ENCODE assay signal across 1 cellular context in the genomic region with DNA sequence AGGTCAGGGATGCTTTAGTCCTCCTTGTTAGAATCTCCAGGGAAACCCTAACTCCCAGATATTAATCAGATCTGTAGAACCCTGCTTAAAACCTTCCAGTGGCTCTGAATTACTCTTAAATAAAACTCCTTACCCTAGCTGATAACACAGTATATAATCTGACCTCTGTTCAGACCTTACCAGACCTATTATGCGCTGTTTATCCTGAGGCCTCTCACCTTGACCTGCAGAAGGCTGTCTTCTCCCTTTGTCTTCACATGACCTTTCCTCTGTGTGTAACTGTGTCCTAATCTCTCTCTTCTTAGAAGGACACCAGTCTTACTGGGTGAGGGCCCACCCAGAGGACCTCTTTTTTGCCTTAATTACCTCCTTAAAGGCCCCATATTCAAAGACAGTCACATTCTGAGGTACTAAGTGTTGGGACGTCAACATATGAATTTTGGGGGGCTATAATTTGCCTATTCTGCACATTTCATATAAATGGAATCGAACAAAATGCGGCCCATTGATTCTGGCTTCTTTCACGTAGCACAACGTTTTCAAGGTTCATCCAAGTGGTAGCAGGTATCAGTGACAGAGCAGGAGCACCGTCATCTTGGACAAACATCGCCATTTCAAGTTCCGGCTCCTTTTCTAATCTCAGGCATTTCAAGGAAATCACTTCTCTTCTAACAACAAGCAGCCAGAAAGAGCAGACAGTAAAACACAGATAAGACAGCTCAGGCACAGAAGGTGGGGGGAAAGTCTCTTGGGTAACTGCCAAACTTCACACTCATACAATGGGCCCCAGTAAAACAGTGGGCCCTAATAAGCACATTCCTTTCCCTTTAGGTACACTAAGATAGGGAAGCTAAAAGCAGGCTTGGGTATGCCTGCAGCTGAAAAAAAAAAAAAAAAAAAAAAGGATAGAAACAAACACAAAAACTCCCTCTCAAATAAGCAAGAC.
TF ChIP-seq lines count a peak whose summit lies in the region.

No MANE protein-coding gene starts in this region.

TF ChIP-seq in K562, 482 proteins besides CTCF, POLR2A, EP300 and RAD21 (continued from another document and continues in another):
- TF ChIP-seq, protein P1, sequence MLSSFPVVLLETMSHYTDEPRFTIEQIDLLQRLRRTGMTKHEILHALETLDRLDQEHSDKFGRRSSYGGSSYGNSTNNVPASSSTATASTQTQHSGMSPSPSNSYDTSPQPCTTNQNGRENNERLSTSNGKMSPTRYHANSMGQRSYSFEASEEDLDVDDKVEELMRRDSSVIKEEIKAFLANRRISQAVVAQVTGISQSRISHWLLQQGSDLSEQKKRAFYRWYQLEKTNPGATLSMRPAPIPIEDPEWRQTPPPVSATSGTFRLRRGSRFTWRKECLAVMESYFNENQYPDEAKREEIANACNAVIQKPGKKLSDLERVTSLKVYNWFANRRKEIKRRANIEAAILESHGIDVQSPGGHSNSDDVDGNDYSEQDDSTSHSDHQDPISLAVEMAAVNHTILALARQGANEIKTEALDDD (IDR thresholded peaks at IDR 0.05) = no peak
- TF ChIP-seq DMBX1 (CRISPR knock-in tag; IDR thresholded peaks at IDR 0.05; ENCODE audit: borderline replicate concordance) (peak; percentile 69), CBX5 (IDR thresholded peaks at IDR 0.05; ENCODE audit: borderline replicate concordance, low read depth) (no peak), ZNF764 (CRISPR knock-in tag; IDR thresholded peaks at IDR 0.05; ENCODE audit: low read depth) (no peak), TEAD1 (CRISPR knock-in tag; IDR thresholded peaks at IDR 0.05) (peak in 1 of 2 experiments; percentile 44; a peak in 1 of 4 replicates), ARID1B (IDR thresholded peaks at IDR 0.05) (peak; percentile 95), NBN (IDR thresholded peaks at IDR 0.05; ENCODE audit: low read depth) (0 out of 2 replicates have a peak, but pooled peaks have one; percentile 75), PURB (CRISPR knock-in tag; IDR thresholded peaks at IDR 0.05; ENCODE audit: low read depth) (no peak), ZNF785 (CRISPR knock-in tag; IDR thresholded peaks at IDR 0.05) (no peak), SP2 (IDR thresholded peaks at IDR 0.05; ENCODE audit: extremely low read depth, low read depth, low read length, poor library complexity, severe bottlenecking) (no peak), SRSF9 (IDR thresholded peaks at IDR 0.05; ENCODE audit: borderline replicate concordance, low read depth, low read length) (no peak), PTTG1 (tag; IDR thresholded peaks at IDR 0.05; ENCODE audit: low read depth) (peak; percentile 74; the same call in 1 of the 2 replicates), SMARCE1 (IDR thresholded peaks at IDR 0.05) (peak; percentile 89), MYNN (IDR thresholded peaks at IDR 0.05) (no peak), MYNN (CRISPR knock-in tag; IDR thresholded peaks at IDR 0.05) (no peak), RFX7 (CRISPR knock-in tag; IDR thresholded peaks at IDR 0.05) (no peak), SMARCC2 (IDR thresholded peaks at IDR 0.05; ENCODE audit: low read depth) (peak; percentile 32; the same call in 1 of the 2 replicates), DACH1 (IDR thresholded peaks at IDR 0.05; ENCODE audit: partially characterized antibody) (peak; percentile 86), HEY1 (CRISPR knock-in tag; IDR thresholded peaks at IDR 0.05; ENCODE audit: borderline replicate concordance) (no peak), SMAD4 (CRISPR knock-in tag; conservative IDR thresholded peaks at IDR 0.05) (peak; percentile 96)
- TF ChIP-seq, protein P2, sequence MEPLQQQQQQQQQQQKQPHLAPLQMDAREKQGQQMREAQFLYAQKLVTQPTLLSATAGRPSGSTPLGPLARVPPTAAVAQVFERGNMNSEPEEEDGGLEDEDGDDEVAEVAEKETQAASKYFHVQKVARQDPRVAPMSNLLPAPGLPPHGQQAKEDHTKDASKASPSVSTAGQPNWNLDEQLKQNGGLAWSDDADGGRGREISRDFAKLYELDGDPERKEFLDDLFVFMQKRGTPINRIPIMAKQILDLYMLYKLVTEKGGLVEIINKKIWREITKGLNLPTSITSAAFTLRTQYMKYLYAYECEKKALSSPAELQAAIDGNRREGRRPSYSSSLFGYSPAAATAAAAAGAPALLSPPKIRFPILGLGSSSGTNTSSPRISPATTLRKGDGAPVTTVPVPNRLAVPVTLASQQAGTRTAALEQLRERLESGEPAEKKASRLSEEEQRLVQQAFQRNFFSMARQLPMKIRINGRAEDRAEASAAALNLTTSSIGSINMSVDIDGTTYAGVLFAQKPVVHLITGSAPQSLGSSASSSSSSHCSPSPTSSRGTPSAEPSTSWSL (CRISPR knock-in tag; IDR thresholded peaks at IDR 0.05; ENCODE audit: borderline replicate concordance) = no peak
- TF ChIP-seq, protein P3, sequence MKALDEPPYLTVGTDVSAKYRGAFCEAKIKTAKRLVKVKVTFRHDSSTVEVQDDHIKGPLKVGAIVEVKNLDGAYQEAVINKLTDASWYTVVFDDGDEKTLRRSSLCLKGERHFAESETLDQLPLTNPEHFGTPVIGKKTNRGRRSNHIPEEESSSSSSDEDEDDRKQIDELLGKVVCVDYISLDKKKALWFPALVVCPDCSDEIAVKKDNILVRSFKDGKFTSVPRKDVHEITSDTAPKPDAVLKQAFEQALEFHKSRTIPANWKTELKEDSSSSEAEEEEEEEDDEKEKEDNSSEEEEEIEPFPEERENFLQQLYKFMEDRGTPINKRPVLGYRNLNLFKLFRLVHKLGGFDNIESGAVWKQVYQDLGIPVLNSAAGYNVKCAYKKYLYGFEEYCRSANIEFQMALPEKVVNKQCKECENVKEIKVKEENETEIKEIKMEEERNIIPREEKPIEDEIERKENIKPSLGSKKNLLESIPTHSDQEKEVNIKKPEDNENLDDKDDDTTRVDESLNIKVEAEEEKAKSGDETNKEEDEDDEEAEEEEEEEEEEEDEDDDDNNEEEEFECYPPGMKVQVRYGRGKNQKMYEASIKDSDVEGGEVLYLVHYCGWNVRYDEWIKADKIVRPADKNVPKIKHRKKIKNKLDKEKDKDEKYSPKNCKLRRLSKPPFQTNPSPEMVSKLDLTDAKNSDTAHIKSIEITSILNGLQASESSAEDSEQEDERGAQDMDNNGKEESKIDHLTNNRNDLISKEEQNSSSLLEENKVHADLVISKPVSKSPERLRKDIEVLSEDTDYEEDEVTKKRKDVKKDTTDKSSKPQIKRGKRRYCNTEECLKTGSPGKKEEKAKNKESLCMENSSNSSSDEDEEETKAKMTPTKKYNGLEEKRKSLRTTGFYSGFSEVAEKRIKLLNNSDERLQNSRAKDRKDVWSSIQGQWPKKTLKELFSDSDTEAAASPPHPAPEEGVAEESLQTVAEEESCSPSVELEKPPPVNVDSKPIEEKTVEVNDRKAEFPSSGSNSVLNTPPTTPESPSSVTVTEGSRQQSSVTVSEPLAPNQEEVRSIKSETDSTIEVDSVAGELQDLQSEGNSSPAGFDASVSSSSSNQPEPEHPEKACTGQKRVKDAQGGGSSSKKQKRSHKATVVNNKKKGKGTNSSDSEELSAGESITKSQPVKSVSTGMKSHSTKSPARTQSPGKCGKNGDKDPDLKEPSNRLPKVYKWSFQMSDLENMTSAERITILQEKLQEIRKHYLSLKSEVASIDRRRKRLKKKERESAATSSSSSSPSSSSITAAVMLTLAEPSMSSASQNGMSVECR (CRISPR knock-in tag; IDR thresholded peaks at IDR 0.05) = no peak
- TF ChIP-seq, protein P4, sequence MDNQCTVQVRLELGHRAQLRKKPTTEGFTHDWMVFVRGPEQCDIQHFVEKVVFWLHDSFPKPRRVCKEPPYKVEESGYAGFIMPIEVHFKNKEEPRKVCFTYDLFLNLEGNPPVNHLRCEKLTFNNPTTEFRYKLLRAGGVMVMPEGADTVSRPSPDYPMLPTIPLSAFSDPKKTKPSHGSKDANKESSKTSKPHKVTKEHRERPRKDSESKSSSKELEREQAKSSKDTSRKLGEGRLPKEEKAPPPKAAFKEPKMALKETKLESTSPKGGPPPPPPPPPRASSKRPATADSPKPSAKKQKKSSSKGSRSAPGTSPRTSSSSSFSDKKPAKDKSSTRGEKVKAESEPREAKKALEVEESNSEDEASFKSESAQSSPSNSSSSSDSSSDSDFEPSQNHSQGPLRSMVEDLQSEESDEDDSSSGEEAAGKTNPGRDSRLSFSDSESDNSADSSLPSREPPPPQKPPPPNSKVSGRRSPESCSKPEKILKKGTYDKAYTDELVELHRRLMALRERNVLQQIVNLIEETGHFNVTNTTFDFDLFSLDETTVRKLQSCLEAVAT (IDR thresholded peaks at IDR 0.05) = no peak
- TF ChIP-seq, protein P5, sequence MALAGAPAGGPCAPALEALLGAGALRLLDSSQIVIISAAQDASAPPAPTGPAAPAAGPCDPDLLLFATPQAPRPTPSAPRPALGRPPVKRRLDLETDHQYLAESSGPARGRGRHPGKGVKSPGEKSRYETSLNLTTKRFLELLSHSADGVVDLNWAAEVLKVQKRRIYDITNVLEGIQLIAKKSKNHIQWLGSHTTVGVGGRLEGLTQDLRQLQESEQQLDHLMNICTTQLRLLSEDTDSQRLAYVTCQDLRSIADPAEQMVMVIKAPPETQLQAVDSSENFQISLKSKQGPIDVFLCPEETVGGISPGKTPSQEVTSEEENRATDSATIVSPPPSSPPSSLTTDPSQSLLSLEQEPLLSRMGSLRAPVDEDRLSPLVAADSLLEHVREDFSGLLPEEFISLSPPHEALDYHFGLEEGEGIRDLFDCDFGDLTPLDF (CRISPR knock-in tag; IDR thresholded peaks at IDR 0.05) = no peak
- TF ChIP-seq, protein P6, sequence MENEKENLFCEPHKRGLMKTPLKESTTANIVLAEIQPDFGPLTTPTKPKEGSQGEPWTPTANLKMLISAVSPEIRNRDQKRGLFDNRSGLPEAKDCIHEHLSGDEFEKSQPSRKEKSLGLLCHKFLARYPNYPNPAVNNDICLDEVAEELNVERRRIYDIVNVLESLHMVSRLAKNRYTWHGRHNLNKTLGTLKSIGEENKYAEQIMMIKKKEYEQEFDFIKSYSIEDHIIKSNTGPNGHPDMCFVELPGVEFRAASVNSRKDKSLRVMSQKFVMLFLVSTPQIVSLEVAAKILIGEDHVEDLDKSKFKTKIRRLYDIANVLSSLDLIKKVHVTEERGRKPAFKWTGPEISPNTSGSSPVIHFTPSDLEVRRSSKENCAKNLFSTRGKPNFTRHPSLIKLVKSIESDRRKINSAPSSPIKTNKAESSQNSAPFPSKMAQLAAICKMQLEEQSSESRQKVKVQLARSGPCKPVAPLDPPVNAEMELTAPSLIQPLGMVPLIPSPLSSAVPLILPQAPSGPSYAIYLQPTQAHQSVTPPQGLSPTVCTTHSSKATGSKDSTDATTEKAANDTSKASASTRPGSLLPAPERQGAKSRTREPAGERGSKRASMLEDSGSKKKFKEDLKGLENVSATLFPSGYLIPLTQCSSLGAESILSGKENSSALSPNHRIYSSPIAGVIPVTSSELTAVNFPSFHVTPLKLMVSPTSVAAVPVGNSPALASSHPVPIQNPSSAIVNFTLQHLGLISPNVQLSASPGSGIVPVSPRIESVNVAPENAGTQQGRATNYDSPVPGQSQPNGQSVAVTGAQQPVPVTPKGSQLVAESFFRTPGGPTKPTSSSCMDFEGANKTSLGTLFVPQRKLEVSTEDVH (IDR thresholded peaks at IDR 0.05; ENCODE audit: low read depth, partially characterized antibody) = peak; percentile 33
- TF ChIP-seq, protein P7, sequence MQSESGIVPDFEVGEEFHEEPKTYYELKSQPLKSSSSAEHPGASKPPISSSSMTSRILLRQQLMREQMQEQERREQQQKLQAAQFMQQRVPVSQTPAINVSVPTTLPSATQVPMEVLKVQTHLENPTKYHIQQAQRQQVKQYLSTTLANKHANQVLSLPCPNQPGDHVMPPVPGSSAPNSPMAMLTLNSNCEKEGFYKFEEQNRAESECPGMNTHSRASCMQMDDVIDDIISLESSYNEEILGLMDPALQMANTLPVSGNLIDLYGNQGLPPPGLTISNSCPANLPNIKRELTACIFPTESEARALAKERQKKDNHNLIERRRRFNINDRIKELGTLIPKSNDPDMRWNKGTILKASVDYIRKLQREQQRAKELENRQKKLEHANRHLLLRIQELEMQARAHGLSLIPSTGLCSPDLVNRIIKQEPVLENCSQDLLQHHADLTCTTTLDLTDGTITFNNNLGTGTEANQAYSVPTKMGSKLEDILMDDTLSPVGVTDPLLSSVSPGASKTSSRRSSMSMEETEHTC (IDR thresholded peaks at IDR 0.05) = no peak
- TF ChIP-seq, protein P8, sequence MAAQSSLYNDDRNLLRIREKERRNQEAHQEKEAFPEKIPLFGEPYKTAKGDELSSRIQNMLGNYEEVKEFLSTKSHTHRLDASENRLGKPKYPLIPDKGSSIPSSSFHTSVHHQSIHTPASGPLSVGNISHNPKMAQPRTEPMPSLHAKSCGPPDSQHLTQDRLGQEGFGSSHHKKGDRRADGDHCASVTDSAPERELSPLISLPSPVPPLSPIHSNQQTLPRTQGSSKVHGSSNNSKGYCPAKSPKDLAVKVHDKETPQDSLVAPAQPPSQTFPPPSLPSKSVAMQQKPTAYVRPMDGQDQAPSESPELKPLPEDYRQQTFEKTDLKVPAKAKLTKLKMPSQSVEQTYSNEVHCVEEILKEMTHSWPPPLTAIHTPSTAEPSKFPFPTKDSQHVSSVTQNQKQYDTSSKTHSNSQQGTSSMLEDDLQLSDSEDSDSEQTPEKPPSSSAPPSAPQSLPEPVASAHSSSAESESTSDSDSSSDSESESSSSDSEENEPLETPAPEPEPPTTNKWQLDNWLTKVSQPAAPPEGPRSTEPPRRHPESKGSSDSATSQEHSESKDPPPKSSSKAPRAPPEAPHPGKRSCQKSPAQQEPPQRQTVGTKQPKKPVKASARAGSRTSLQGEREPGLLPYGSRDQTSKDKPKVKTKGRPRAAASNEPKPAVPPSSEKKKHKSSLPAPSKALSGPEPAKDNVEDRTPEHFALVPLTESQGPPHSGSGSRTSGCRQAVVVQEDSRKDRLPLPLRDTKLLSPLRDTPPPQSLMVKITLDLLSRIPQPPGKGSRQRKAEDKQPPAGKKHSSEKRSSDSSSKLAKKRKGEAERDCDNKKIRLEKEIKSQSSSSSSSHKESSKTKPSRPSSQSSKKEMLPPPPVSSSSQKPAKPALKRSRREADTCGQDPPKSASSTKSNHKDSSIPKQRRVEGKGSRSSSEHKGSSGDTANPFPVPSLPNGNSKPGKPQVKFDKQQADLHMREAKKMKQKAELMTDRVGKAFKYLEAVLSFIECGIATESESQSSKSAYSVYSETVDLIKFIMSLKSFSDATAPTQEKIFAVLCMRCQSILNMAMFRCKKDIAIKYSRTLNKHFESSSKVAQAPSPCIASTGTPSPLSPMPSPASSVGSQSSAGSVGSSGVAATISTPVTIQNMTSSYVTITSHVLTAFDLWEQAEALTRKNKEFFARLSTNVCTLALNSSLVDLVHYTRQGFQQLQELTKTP (IDR thresholded peaks at IDR 0.05; ENCODE audit: low read depth in 1 of 2, partially characterized antibody in 2 of 2) = peak in 1 of 2 experiments; percentile 25
- TF ChIP-seq, protein P9, sequence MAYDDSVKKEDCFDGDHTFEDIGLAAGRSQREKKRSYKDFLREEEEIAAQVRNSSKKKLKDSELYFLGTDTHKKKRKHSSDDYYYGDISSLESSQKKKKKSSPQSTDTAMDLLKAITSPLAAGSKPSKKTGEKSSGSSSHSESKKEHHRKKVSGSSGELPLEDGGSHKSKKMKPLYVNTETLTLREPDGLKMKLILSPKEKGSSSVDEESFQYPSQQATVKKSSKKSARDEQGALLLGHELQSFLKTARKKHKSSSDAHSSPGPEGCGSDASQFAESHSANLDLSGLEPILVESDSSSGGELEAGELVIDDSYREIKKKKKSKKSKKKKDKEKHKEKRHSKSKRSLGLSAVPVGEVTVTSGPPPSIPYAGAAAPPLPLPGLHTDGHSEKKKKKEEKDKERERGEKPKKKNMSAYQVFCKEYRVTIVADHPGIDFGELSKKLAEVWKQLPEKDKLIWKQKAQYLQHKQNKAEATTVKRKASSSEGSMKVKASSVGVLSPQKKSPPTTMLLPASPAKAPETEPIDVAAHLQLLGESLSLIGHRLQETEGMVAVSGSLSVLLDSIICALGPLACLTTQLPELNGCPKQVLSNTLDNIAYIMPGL (CRISPR knock-in tag; IDR thresholded peaks at IDR 0.05) = no peak
- TF ChIP-seq, protein P10, sequence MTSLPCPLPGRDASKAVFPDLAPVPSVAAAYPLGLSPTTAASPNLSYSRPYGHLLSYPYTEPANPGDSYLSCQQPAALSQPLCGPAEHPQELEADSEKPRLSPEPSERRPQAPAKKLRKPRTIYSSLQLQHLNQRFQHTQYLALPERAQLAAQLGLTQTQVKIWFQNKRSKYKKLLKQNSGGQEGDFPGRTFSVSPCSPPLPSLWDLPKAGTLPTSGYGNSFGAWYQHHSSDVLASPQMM (CRISPR knock-in tag; IDR thresholded peaks at IDR 0.05) = no peak
